Comparison of ENCODE assay signal across 15 cellular contexts in the genomic region with DNA sequence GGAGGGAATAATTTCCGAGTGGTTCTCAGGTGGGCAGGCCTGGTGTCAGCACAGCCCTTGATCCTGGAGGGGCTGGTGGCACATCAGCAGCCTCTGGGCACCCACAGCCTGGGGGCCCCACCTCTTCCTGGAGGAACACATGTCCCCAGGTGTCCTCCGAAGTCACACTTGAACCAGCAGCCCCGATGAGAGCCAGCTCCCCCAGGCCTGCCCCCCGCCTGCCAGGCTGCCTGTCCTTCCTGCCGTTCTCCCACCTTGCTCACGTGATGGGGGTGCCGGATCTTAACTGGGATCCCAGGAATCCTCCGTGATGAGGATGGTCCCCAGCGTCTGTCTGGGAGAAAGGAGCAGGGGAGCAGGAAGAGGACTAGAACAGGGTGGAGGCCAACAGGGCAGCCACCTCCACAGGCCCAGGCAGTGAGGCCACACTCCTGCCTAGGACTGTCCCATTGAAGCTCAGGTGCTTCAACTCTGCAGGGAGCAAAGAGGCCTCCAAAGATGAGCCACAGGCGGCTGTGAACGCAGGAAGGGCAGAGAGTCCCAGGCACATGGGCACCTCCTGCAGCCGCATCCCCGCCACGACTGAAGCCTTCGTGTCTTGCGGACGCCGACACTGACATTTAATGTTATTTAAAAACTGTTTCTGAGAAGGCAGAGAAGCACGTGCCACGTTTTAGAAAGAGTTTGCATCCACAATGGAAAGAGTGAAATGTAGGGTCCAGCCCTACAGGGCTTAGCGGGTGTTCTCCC.
A peak's percentile ranks its signal among the peaks of the same experiment; 100 is the strongest.
DNase-seq lines count a peak whose midpoint lies in the region; ATAC-seq, FAIRE-seq and TF ChIP-seq lines count a peak whose summit lies in the region.
"Had no signal": no experiment of that assay in that cellular context is flagged by ENCODE, and none has a peak within 500 bp of the region (broad histone marks: within the 10 kb centered on the region; RNA-seq: fewer than 3 reads in every experiment).

No MANE protein-coding gene starts in this region.

- TF ChIP-seq RAD21 in H1 (IDR thresholded peaks at IDR 0.05 in 1 of 2, conservative IDR thresholded peaks at IDR 0.05 in 1 of 2; ENCODE audit: low read depth in 2 of 2, low read length in 2 of 2): no peak

- no peak overlapping the region for H3K4ac ChIP-seq in H1 (replicated peaks; ENCODE audit: insufficient read length, low read depth, low read length)

- H3K27me3 ChIP-seq in left ventricle myocardium inferior (ENCODE audit: low read depth): peaks cover 30% of the 10 kb centered on the region
- H3K27me3 ChIP-seq in H1 (replicated peaks in 1 of 4; ENCODE audit: control insufficient read depth in 3 of 4, extremely low read depth in 1 of 4, insufficient read depth in 3 of 4, low read length in 3 of 4): peaks cover 0 to 8% (median 0%) of the 10 kb centered on the region in 4 experiments; a peak in 4 of 7 replicates

- no peak for TF ChIP-seq EP300 in H1 (IDR thresholded peaks at IDR 0.05; ENCODE audit: borderline replicate concordance in 1 of 2, low read depth in 2 of 2, low read length in 2 of 2)

- no peak overlapping the region for H2AK5ac ChIP-seq in H1 (ENCODE audit: low read depth, low read length)

- no peak overlapping the region for H2BK5ac ChIP-seq in H1 (ENCODE audit: low read depth, low read length)

- H3K4me1 ChIP-seq in left ventricle myocardium inferior (no peaks in the 10 kb centered on the region), H1 (replicated peaks in 1 of 4; ENCODE audit: control insufficient read depth in 3 of 4, insufficient read depth in 4 of 4, low read length in 3 of 4) (peaks cover 0 to 10% (median 6%) of the 10 kb centered on the region in 4 experiments; a peak in 5 of 7 replicates)

- DNase-seq in Right ventricle myocardium superior (peak; percentile 30), left ventricle myocardium inferior (no peak), H1 (ENCODE audit: low read depth in 1 of 2, low spot score in 2 of 2) (no peak)
- DNase-seq in stimulated activated naive B cell treated with anti-CD40 and anti-IgM and Interleukin-4, amounts not matched to agents 10 μg/mL and 1 μg/mL and 100 μg/mL, for 72 hours: no peak
- DNase-seq in activated T-helper 2 cell treated with anti-CD3 and anti-CD28 coated beads, Interferon-gamma antibody, Interleukin-2, Interleukin-4, amounts not matched to agents 10 μg/mL and 5 μg/mL and 100 μg/mL, durations not matched to agents 14 hours and 24 hours and 36 hours (ENCODE audit: low spot score): no peak
- DNase-seq: C1 segment of cervical spinal cord; Calu3; CD4-positive, alpha-beta T cell; DMS 273 treated with DMSO at 0.1 percent for 48 hours had no signal

- no peaks in the 10 kb centered on the region for H3K79me1 ChIP-seq in H1 (ENCODE audit: low read depth, low read length)

- TF ChIP-seq CTCF in left ventricle myocardium inferior (IDR thresholded peaks at IDR 0.05; ENCODE audit: borderline replicate concordance) (no peak), VCaP (conservative IDR thresholded peaks at IDR 0.05) (no peak), H1 (IDR thresholded peaks at IDR 0.05; ENCODE audit: control extremely low read depth in 1 of 3, insufficient read depth in 1 of 3, low read depth in 1 of 3, low read length in 3 of 3) (no peak)

- H3K4me1 Mint-ChIP-seq in stimulated activated naive B cell treated with anti-CD40 and anti-IgM and Interleukin-4, amounts not matched to agents 10 μg/mL and 1 μg/mL and 100 μg/mL, for 72 hours: no peaks in the 10 kb centered on the region
- no peaks in the 10 kb centered on the region for H3K4me1 Mint-ChIP-seq in activated T-helper 2 cell treated with anti-CD3 and anti-CD28 coated beads, Interferon-gamma antibody, Interleukin-2, Interleukin-4, amounts not matched to agents 10 μg/mL and 5 μg/mL and 100 μg/mL, durations not matched to agents 14 hours and 24 hours and 36 hours (ENCODE audit: low read depth)
- H3K4me1 Mint-ChIP-seq: B cell had no signal

- peak overlapping the region; percentile 48 for H3K27ac Mint-ChIP-seq in stimulated activated naive B cell treated with anti-CD40 and anti-IgM and Interleukin-4, amounts not matched to agents 10 μg/mL and 1 μg/mL and 100 μg/mL, for 72 hours
- no peak overlapping the region for H3K27ac Mint-ChIP-seq in activated T-helper 2 cell treated with anti-CD3 and anti-CD28 coated beads, Interferon-gamma antibody, Interleukin-2, Interleukin-4, amounts not matched to agents 10 μg/mL and 5 μg/mL and 100 μg/mL, durations not matched to agents 14 hours and 24 hours and 36 hours
- H3K27ac Mint-ChIP-seq: B cell; CD4-positive, alpha-beta T cell had no signal

- 92% methylated on average over 18 of the region's 21 CpGs; no CpG with 5 or more reads in 1 of the 2 experiments for WGBS in H1 (ENCODE audit: extremely low coverage in 1 of 2, insufficient coverage in 1 of 2, insufficient read length in 1 of 2, insufficient replicate concordance in 2 of 2, low coverage in 1 of 2, low lambda C conversion rate in 2 of 2, missing lambda C conversion rate in 1 of 2), 2 experiments

- H3K56ac ChIP-seq in H1 (replicated peaks; ENCODE audit: insufficient read length, low read depth, low read length): no peak overlapping the region

- H3K36me3 ChIP-seq in left ventricle myocardium inferior (no peaks in the 10 kb centered on the region), H1 (ENCODE audit: control insufficient read depth in 2 of 4, insufficient read depth in 4 of 4, low read length in 3 of 4) (no peaks in the 10 kb centered on the region)

- H3K4me3 Mint-ChIP-seq in stimulated activated naive B cell treated with anti-CD40 and anti-IgM and Interleukin-4, amounts not matched to agents 10 μg/mL and 1 μg/mL and 100 μg/mL, for 72 hours: no peak overlapping the region
- H3K4me3 Mint-ChIP-seq in activated T-helper 2 cell treated with anti-CD3 and anti-CD28 coated beads, Interferon-gamma antibody, Interleukin-2, Interleukin-4, amounts not matched to agents 10 μg/mL and 5 μg/mL and 100 μg/mL, durations not matched to agents 14 hours and 24 hours and 36 hours (ENCODE audit: low read depth): no peak overlapping the region
- H3K4me3 Mint-ChIP-seq: B cell; CD4-positive, alpha-beta T cell had no signal

- ATAC-seq in Right ventricle myocardium superior (ENCODE audit: poor library complexity) (no peak), HG03439 (IDR thresholded peaks at IDR 0.05; ENCODE audit: unreplicated experiment) (no peak)
- no peak for ATAC-seq in stimulated activated naive B cell treated with anti-CD40 and anti-IgM and Interleukin-4, amounts not matched to agents 10 μg/mL and 1 μg/mL and 100 μg/mL, for 72 hours (replicated peaks)
- ATAC-seq: HCT116 had no signal

- H3K9ac ChIP-seq in H1 (replicated peaks in 1 of 4; ENCODE audit: extremely low read depth in 1 of 4, low read depth in 3 of 4, low read length in 3 of 4): no peak overlapping the region

- H2BK15ac ChIP-seq in H1 (ENCODE audit: low read length): no peak overlapping the region

- H2BK20ac ChIP-seq in H1 (ENCODE audit: low read length): no peak overlapping the region

- H4K91ac ChIP-seq in H1 (replicated peaks; ENCODE audit: insufficient read length, low read length): no peak overlapping the region

- H3K27ac ChIP-seq in left ventricle myocardium inferior (replicated peaks): no peak overlapping the region
- H3K27ac ChIP-seq in VCaP: peak overlapping the region; percentile 44; the same call in 1 of the 2 replicates
- H3K27ac ChIP-seq in H1 (ENCODE audit: low read depth, low read length): no peak overlapping the region
- H3K27ac ChIP-seq: HL-60 had no signal

- H3K36me3 Mint-ChIP-seq in stimulated activated naive B cell treated with anti-CD40 and anti-IgM and Interleukin-4, amounts not matched to agents 10 μg/mL and 1 μg/mL and 100 μg/mL, for 72 hours: no peaks in the 10 kb centered on the region
- no peaks in the 10 kb centered on the region for H3K36me3 Mint-ChIP-seq in activated T-helper 2 cell treated with anti-CD3 and anti-CD28 coated beads, Interferon-gamma antibody, Interleukin-2, Interleukin-4, amounts not matched to agents 10 μg/mL and 5 μg/mL and 100 μg/mL, durations not matched to agents 14 hours and 24 hours and 36 hours (ENCODE audit: low read depth)

- H3K4me3 ChIP-seq in left ventricle myocardium inferior (no peak overlapping the region), H1 (ENCODE audit: extremely low read depth in 1 of 4, insufficient read depth in 2 of 4, low read depth in 3 of 4, low read length in 4 of 4) (no peak overlapping the region)

- H3K14ac ChIP-seq in H1 (ENCODE audit: insufficient read length): no peak overlapping the region

- H3K9me3 Mint-ChIP-seq in stimulated activated naive B cell treated with anti-CD40 and anti-IgM and Interleukin-4, amounts not matched to agents 10 μg/mL and 1 μg/mL and 100 μg/mL, for 72 hours: no peaks in the 10 kb centered on the region
- no peaks in the 10 kb centered on the region for H3K9me3 Mint-ChIP-seq in activated T-helper 2 cell treated with anti-CD3 and anti-CD28 coated beads, Interferon-gamma antibody, Interleukin-2, Interleukin-4, amounts not matched to agents 10 μg/mL and 5 μg/mL and 100 μg/mL, durations not matched to agents 14 hours and 24 hours and 36 hours
- H3K9me3 Mint-ChIP-seq: CD4-positive, alpha-beta T cell had no signal

- no peak overlapping the region for H3K23ac ChIP-seq in H1 (ENCODE audit: insufficient read length)

- POLR2A ChIA-PET in H1 (lab: Charles Lee; ENCODE audit: partially characterized antibody): no interaction called here

- H3K79me2 ChIP-seq in H1 (ENCODE audit: control insufficient read depth in 1 of 2, insufficient read depth in 2 of 2, low read length in 2 of 2): no peaks in the 10 kb centered on the region

- H3K27me3 Mint-ChIP-seq in stimulated activated naive B cell treated with anti-CD40 and anti-IgM and Interleukin-4, amounts not matched to agents 10 μg/mL and 1 μg/mL and 100 μg/mL, for 72 hours: peaks cover 17 to 21% of the 10 kb centered on the region in 2 donors
- H3K27me3 Mint-ChIP-seq in activated T-helper 2 cell treated with anti-CD3 and anti-CD28 coated beads, Interferon-gamma antibody, Interleukin-2, Interleukin-4, amounts not matched to agents 10 μg/mL and 5 μg/mL and 100 μg/mL, durations not matched to agents 14 hours and 24 hours and 36 hours (ENCODE audit: low read depth): no peaks in the 10 kb centered on the region

- peak overlapping the region; percentile 57 for H4K8ac ChIP-seq in H1 (ENCODE audit: extremely low read depth, insufficient read depth, low read length)

- H4K20me1 ChIP-seq in H1 (replicated peaks in 1 of 2; ENCODE audit: control insufficient read depth in 1 of 2, insufficient read depth in 2 of 2, low read length in 2 of 2): no peaks in the 10 kb centered on the region

- CTCF ChIA-PET in H1 (lab: Charles Lee; ENCODE audit: partially characterized antibody): interaction anchor here (0.8 to 1.2 kb wide), 2 partner anchors 69 to 130 kb away, joined by 3 read pairs; no protein-coding TSS in a partner anchor

- no peak overlapping the region for H3K18ac ChIP-seq in H1 (ENCODE audit: extremely low read depth, low read length)

- H2BK120ac ChIP-seq in H1 (replicated peaks; ENCODE audit: low read depth, low read length): no peak overlapping the region

- FAIRE-seq in H1 (lab: Jason Lieb, UNC): no peak
- FAIRE-seq: A204.1 had no signal

- H3K9me3 ChIP-seq in left ventricle myocardium inferior (replicated peaks) (no peaks in the 10 kb centered on the region), H1 (ENCODE audit: insufficient read depth in 2 of 2, low read depth in 1 of 2, low read length in 1 of 2) (no peaks in the 10 kb centered on the region)

- H3K4me2 ChIP-seq in H1 (ENCODE audit: insufficient read depth in 1 of 2, low read depth in 2 of 2, low read length in 2 of 2): no peak overlapping the region

- H3K23me2 ChIP-seq in H1 (ENCODE audit: low read depth, low read length): no peaks in the 10 kb centered on the region

- H2AFZ ChIP-seq in H1 (ENCODE audit: low read length): no peak overlapping the region

- no peak overlapping the region for H2BK12ac ChIP-seq in H1 (ENCODE audit: low read depth, low read length)

- no peak overlapping the region for H4K5ac ChIP-seq in H1 (ENCODE audit: insufficient read length, low read depth, low read length)

- intact Hi-C loops in Right ventricle myocardium superior (cut with DNase I): no loop called here
- intact Hi-C loops in left ventricle myocardium inferior (cut with micrococcal nuclease): no loop called here
- intact Hi-C loops in activated T-helper 2 cell treated with anti-CD3 and anti-CD28 coated beads, Interferon-gamma antibody, Interleukin-2, Interleukin-4, amounts not matched to agents 10 μg/mL and 5 μg/mL and 100 μg/mL, durations not matched to agents 14 hours and 24 hours and 36 hours (cut with micrococcal nuclease): no loop called here

- no peak for TF ChIP-seq POLR2A in H1 (IDR thresholded peaks at IDR 0.05; ENCODE audit: control extremely low read depth in 1 of 2, low read depth in 2 of 2, low read length in 2 of 2)
